In genomic region chr1:41046347-41046775, GRCh38 we compare ENCODE assay signal across 2 cellular contexts.
TF ChIP-seq lines count a peak whose summit lies in the region.

No MANE protein-coding gene starts in this region.

TF ChIP-seq in liver, 16 proteins besides CTCF, POLR2A, EP300 and RAD21:
- TF ChIP-seq ATF3 (IDR thresholded peaks at IDR 0.05) (no peak), ZBTB33 (IDR thresholded peaks at IDR 0.05) (no peak), REST (IDR thresholded peaks at IDR 0.05) (no peak), YY1 (IDR thresholded peaks at IDR 0.05) (no peak), MAX (IDR thresholded peaks at IDR 0.05) (no peak), GABPA (IDR thresholded peaks at IDR 0.05 in 1 of 2, conservative IDR thresholded peaks at IDR 0.05 in 1 of 2) (no peak), JUND (IDR thresholded peaks at IDR 0.05) (no peak), SP1 (IDR thresholded peaks at IDR 0.05) (no peak), FOXA1 (IDR thresholded peaks at IDR 0.05) (no peak), NR2F2 (IDR thresholded peaks at IDR 0.05) (no peak), HNF4G (IDR thresholded peaks at IDR 0.05) (no peak)

TF ChIP-seq in HepG2, 621 proteins besides CTCF, POLR2A, EP300 and RAD21:
- TF ChIP-seq XRCC5 (optimal IDR thresholded peaks at IDR 0.05; ENCODE audit: low read length): no peak
- no peak for TF ChIP-seq MLLT10 (CRISPR knock-in tag; IDR thresholded peaks at IDR 0.05)
- no peak for TF ChIP-seq PTBP1 (IDR thresholded peaks at IDR 0.05; ENCODE audit: low read depth, low read length, poor library complexity, severe bottlenecking)
- no peak for TF ChIP-seq TAF1 (CRISPR knock-in tag; IDR thresholded peaks at IDR 0.05)
- no peak for TF ChIP-seq ZNF350 (CRISPR knock-in tag; IDR thresholded peaks at IDR 0.05; ENCODE audit: borderline replicate concordance, low read depth)
- no peak for TF ChIP-seq ZBTB46 (CRISPR knock-in tag; IDR thresholded peaks at IDR 0.05; ENCODE audit: borderline replicate concordance)
- TF ChIP-seq BCL3 (CRISPR knock-in tag; IDR thresholded peaks at IDR 0.05): no peak
- TF ChIP-seq PRDM4 (CRISPR knock-in tag; IDR thresholded peaks at IDR 0.05; ENCODE audit: borderline replicate concordance): no peak
- TF ChIP-seq SRSF1 (optimal IDR thresholded peaks at IDR 0.05; ENCODE audit: low read depth, low read length): no peak
- no peak for TF ChIP-seq ZNF672 (CRISPR knock-in tag; IDR thresholded peaks at IDR 0.05)
- TF ChIP-seq RFX5 (IDR thresholded peaks at IDR 0.05; ENCODE audit: low read depth, low read length): no peak
- TF ChIP-seq ZNF816 (CRISPR knock-in tag; IDR thresholded peaks at IDR 0.05; ENCODE audit: borderline replicate concordance): no peak
- no peak for TF ChIP-seq ZNF160 (CRISPR knock-in tag; IDR thresholded peaks at IDR 0.05)
- TF ChIP-seq TOE1 (CRISPR knock-in tag; IDR thresholded peaks at IDR 0.05): no peak
- TF ChIP-seq SSRP1 (CRISPR knock-in tag; IDR thresholded peaks at IDR 0.05): no peak
- no peak for TF ChIP-seq TBX3 (IDR thresholded peaks at IDR 0.05; ENCODE audit: borderline replicate concordance)
- no peak for TF ChIP-seq NR1H2 (CRISPR knock-in tag; IDR thresholded peaks at IDR 0.05; ENCODE audit: borderline replicate concordance, low read depth)
